ENCODE assay signal across 27 cellular contexts in genomic region chr2:70050631-70051425, GRCh38.
"Had no signal": no experiment of that assay in that cellular context is flagged by ENCODE, and none has a peak within 500 bp of the region (broad histone marks: within the 10 kb centered on the region; RNA-seq: fewer than 3 reads in every experiment).

No MANE protein-coding gene starts in this region.

- H3K36me3 ChIP-seq: neural progenitor cell, prostate gland had no signal

- H3K27me3 Mint-ChIP-seq: naive thymus-derived CD4-positive, alpha-beta T cell; stimulated activated naive CD8-positive, alpha-beta T cell treated with anti-CD3 and anti-CD28 coated beads, Interleukin-15, amount 100 ng/mL, for 72 hours had no signal

- H3K27me3 ChIP-seq: colonic mucosa, neural progenitor cell, right atrium auricular region, suprapubic skin, transverse colon, vagina had no signal

- H3K4me1 Mint-ChIP-seq: nephron, neural progenitor cell had no signal

- H3K9me3 Mint-ChIP-seq: immature natural killer cell; nephron; neural progenitor cell; stimulated activated naive CD8-positive, alpha-beta T cell treated with anti-CD3 and anti-CD28 coated beads, Interleukin-15, amount 100 ng/mL, for 72 hours had no signal

- H3K4me1 ChIP-seq: colonic mucosa, neural progenitor cell, prostate gland, transverse colon, vagina had no signal

- ATAC-seq: naive thymus-derived CD4-positive, alpha-beta T cell; sciatic nerve; stimulated activated naive CD8-positive, alpha-beta T cell treated with anti-CD3 and anti-CD28 coated beads, Interleukin-15, amount 100 ng/mL, for 72 hours had no signal

- H3K4me2 ChIP-seq: neural progenitor cell, smooth muscle cell had no signal

- H2AFZ ChIP-seq: neural progenitor cell had no signal

- H3K9me3 ChIP-seq: colonic mucosa, prostate gland, right atrium auricular region, suprapubic skin, transverse colon, vagina had no signal

- H3K4me3 ChIP-seq: colonic mucosa, neural progenitor cell, prostate gland, right atrium auricular region, smooth muscle cell, suprapubic skin, transverse colon, vagina had no signal

- DNase-seq: colonic mucosa; dermis blood vessel endothelial cell; effector memory CD4-positive, alpha-beta T cell; erythroblast; hypothalamus; immature natural killer cell; islet precursor cell; kidney glomerular epithelial cell; mesendoderm; midbrain; naive thymus-derived CD4-positive, alpha-beta T cell; nucleus accumbens; stimulated activated CD4-positive, alpha-beta T cell treated with anti-CD3 and anti-CD28 coated beads, Interleukin-12 subunit alpha, Interleukin-12 subunit beta, amount 100 ng/mL, for 4 hours; stimulated activated CD4-positive, alpha-beta T cell treated with anti-CD3 and anti-CD28 coated beads, Interleukin-1b, Interleukin-23, amount 100 ng/mL, for 48 hours; stimulated activated CD4-positive, alpha-beta T cell treated with anti-CD3 and anti-CD28 coated beads, Interleukin-4, amount 100 ng/mL, for 1 hour; stimulated activated CD8-positive, alpha-beta memory T cell treated with anti-CD3 and anti-CD28 coated beads, Interleukin-4, amount 100 ng/mL, for 48 hours; stimulated activated naive CD4-positive, alpha-beta T cell; stimulated activated naive CD8-positive, alpha-beta T cell treated with anti-CD3 and anti-CD28 coated beads, Interleukin-15, amount 100 ng/mL, for 72 hours; transverse colon had no signal

- H3K9ac ChIP-seq: neural progenitor cell had no signal

- H3K27ac ChIP-seq: colonic mucosa, neural progenitor cell, prostate gland, right atrium auricular region, suprapubic skin, transverse colon, vagina had no signal

- H3K27ac Mint-ChIP-seq: nephron; neural progenitor cell; stimulated activated naive CD8-positive, alpha-beta T cell treated with anti-CD3 and anti-CD28 coated beads, Interleukin-15, amount 100 ng/mL, for 72 hours had no signal

- H3K4me3 Mint-ChIP-seq: immature natural killer cell; naive thymus-derived CD4-positive, alpha-beta T cell; nephron; neural progenitor cell; stimulated activated naive CD8-positive, alpha-beta T cell treated with anti-CD3 and anti-CD28 coated beads, Interleukin-15, amount 100 ng/mL, for 72 hours had no signal
